ENCODE assay signal across 8 cellular contexts in genomic region chr6:31581511-31582229, GRCh38. TPM values are rescaled to one million over a fixed set of nuclear protein-coding genes. Genes with fewer than 3 reads are reported as not detected.
A peak's percentile ranks its signal among the peaks of the same experiment; 100 is the strongest.
DNase-seq lines count a peak whose midpoint lies in the region; ATAC-seq, FAIRE-seq and TF ChIP-seq lines count a peak whose summit lies in the region.

No MANE protein-coding gene starts in this region.

- no peaks in the 10 kb centered on the region for H3K79me2 ChIP-seq in HepG2 (ENCODE audit: insufficient read depth, low read length)

- peak overlapping the region; percentile 67 to 88 (median 78) for H3K4me3 ChIP-seq in HepG2 (replicated peaks in 1 of 3; ENCODE audit: insufficient read depth in 1 of 3, low read depth in 2 of 3, low read length in 3 of 3)
- H3K4me3 ChIP-seq in tibial nerve = peak overlapping the region; percentile 41 to 80 (median 67)

- peak overlapping the region; percentile 65 for H3K9ac ChIP-seq in HepG2 (ENCODE audit: insufficient read depth, low read depth, low read length)

- H2AFZ ChIP-seq in HepG2 (ENCODE audit: low read length) = peak overlapping the region; percentile 64

- FAIRE-seq in HepG2 (lab: Jason Lieb, UNC) = no peak

- H3K27me3 Mint-ChIP-seq in brain = peaks cover 48% of the 10 kb centered on the region

- no TSS peak for BruUV-seq in HepG2 (replicated peaks; lab: Mats Ljungman, UMichigan)

- 9% methylated on average over 15 of the region's 15 CpGs for WGBS in HepG2 (ENCODE audit: low lambda C conversion rate)
- WGBS in tibial nerve, 2 donors = 33 to 38% methylated on average over 15 of the region's 15 CpGs

- TF ChIP-seq EP300 in HepG2 (IDR thresholded peaks at IDR 0.05; ENCODE audit: low read depth in 2 of 2, low read length in 2 of 2) (no peak), HepG2 (CRISPR knock-in tag; IDR thresholded peaks at IDR 0.05; ENCODE audit: borderline replicate concordance) (no peak), tibial nerve (IDR thresholded peaks at IDR 0.05) (no peak)

- peaks cover 25% of the 10 kb centered on the region for H3K4me1 ChIP-seq in HepG2 (ENCODE audit: insufficient read depth, low read length)
- peaks cover 0 to 19% (median 8%) of the 10 kb centered on the region in 4 donors for H3K4me1 ChIP-seq in tibial nerve

- POLR2A ChIA-PET in HepG2 (lab: Yijun Ruan, JAX) = interaction anchor here (1.2 to 2.8 kb wide), 3 partner anchors 17 to 52 kb away, joined by 3 to 15 read pairs (median 8); partner anchors contain the start of gene DDX39B

- H3K4me3 Mint-ChIP-seq in brain = peak overlapping the region; percentile 95 to 100 (median 97)

- H3K36me3 Mint-ChIP-seq in brain = no peaks in the 10 kb centered on the region

- TF ChIP-seq RAD21 in HepG2 (CRISPR knock-in tag; IDR thresholded peaks at IDR 0.05) = no peak

- no peaks in the 10 kb centered on the region for H3K36me3 ChIP-seq in HepG2 (replicated peaks in 1 of 2; ENCODE audit: control insufficient read depth in 1 of 2, insufficient read depth in 2 of 2, low read length in 2 of 2)
- no peaks in the 10 kb centered on the region for H3K36me3 ChIP-seq in tibial nerve

- peaks cover 8 to 64% of the 10 kb centered on the region in 2 experiments; a peak in 4 of 5 replicates for H3K27me3 ChIP-seq in HepG2 (ENCODE audit: control insufficient read depth in 1 of 2, insufficient read depth in 2 of 2, low read length in 2 of 2)
- no peaks in the 10 kb centered on the region for H3K27me3 ChIP-seq in tibial nerve

- H3K27ac ChIP-seq in HepG2 (ENCODE audit: extremely low read length, insufficient read depth, low read length) (no peak overlapping the region), tibial nerve (peak overlapping the region; percentile 9 to 87 (median 67))

- H3K9me3 ChIP-seq in HepG2 (ENCODE audit: low read length) (no peaks in the 10 kb centered on the region), tibial nerve (no peaks in the 10 kb centered on the region)

- in situ Hi-C loops in HepG2 (cut with HindIII; ENCODE audit: extremely low pct_ligation_motif_present, low pct_unique_long_range_greater_than_20kb) = no loop called here

- peak overlapping the region; percentile 77 to 98 (median 90) for H3K27ac Mint-ChIP-seq in brain

- H3K4me2 ChIP-seq in HepG2 (ENCODE audit: low read depth, low read length) = peak overlapping the region; percentile 99

- intact Hi-C loops in HepG2 (cut with micrococcal nuclease; ENCODE audit: unreplicated experiment) = loop anchor here (1.0 to 5.0 kb wide), 3 partner anchors 17 to 34 kb away; partner anchors contain the start of genes ATP6V1G2 and NFKBIL1

- CTCF ChIA-PET in HepG2 (lab: Yijun Ruan, JAX; ENCODE audit: low intra/inter-chr PET ratio, low total read pairs) = interaction anchor here (1.1 to 3.2 kb wide), 5 partner anchors 15 to 1215 kb away, joined by 3 to 35 read pairs (median 5); partner anchors contain the start of gene NFKBIL1

- TF ChIP-seq POLR2A in HepG2 (IDR thresholded peaks at IDR 0.05; ENCODE audit: insufficient read depth in 1 of 2, low read depth in 2 of 2, low read length in 2 of 2) = no peak
- TF ChIP-seq POLR2A in tibial nerve (IDR thresholded peaks at IDR 0.05) = no peak

- peaks cover 12% of the 10 kb centered on the region for H3K4me1 Mint-ChIP-seq in brain

- ATAC-seq in HepG2 (peak; percentile 26), GM18909 (IDR thresholded peaks at IDR 0.05; ENCODE audit: poor library complexity, unreplicated experiment) (no peak)

- peak; percentile 29 to 36 for DNase-seq in stimulated activated CD4-positive, alpha-beta T cell treated with anti-CD3 and anti-CD28 coated beads, Interleukin-2, amount 100 ng/mL, for 24 hours
- DNase-seq in stimulated activated CD4-positive, alpha-beta T cell treated with anti-CD3 and anti-CD28 coated beads, Interleukin-4, amount 100 ng/mL, for 1 hour = no peak
- DNase-seq in HepG2 (ENCODE audit: low spot score) = no peak
- DNase-seq in tibial nerve (ENCODE audit: low spot score in 2 of 2) = no peak
- no peak for DNase-seq in GM20000 (ENCODE audit: low spot score)
- no peak for DNase-seq in SW 1271 (lab: John Stamatoyannopoulos, UW)

- TF ChIP-seq CTCF in brain (conservative IDR thresholded peaks at IDR 0.05) = no peak
- TF ChIP-seq CTCF in HepG2 (CRISPR knock-in tag; IDR thresholded peaks at IDR 0.05) = 0 out of 2 replicates have a peak, but pooled peaks have one; percentile 14
- no peak for TF ChIP-seq CTCF in tibial nerve (IDR thresholded peaks at IDR 0.05)
- TF ChIP-seq CTCF in GM20000 (IDR thresholded peaks at IDR 0.05; ENCODE audit: extremely low read depth, missing control alignments) = no peak

- no peaks in the 10 kb centered on the region for H3K9me3 Mint-ChIP-seq in brain

- no peaks in the 10 kb centered on the region for H4K20me1 ChIP-seq in HepG2 (ENCODE audit: insufficient read depth, low read length)

RNA-seq across cellular contexts. Expression of gene LTB, which starts 0.6 kb away (rescaled TPM):
- not detected for polyA plus RNA-seq in brain (ENCODE audit: insufficient read depth, low read depth, low replicate concordance)
- total RNA-seq in HepG2 (2016; rRNA removed; fragmentation: Illumina TruSeq; extraction: Trizol) = 0.22 TPM in 1 of 2 replicates, not detected in the other
- not detected in 2 replicates for total RNA-seq in HepG2 (2016; cell fraction: cytosol; rRNA removed; fragmentation: Illumina TruSeq; extraction: Trizol; ENCODE audit: low read depth)
- 0.13 and 0.46 TPM in 2 replicates for total RNA-seq in HepG2 (2016; cell fraction: insoluble cytoplasmic fraction; rRNA removed; fragmentation: Illumina TruSeq; extraction: Trizol)
- not detected in 2 replicates for total RNA-seq in HepG2 (2016; cell fraction: membrane; rRNA removed; fragmentation: Illumina TruSeq; extraction: Trizol)
- not detected in 2 replicates for total RNA-seq in HepG2 (2016; cell fraction: nucleus; rRNA removed; fragmentation: Illumina TruSeq; extraction: Trizol)
- polyA plus RNA-seq in HepG2 (2011; rRNA removed) = 0.09 and 0.30 TPM in 2 replicates
- 0.19 and 0.27 TPM in 2 replicates for polyA plus RNA-seq in HepG2 (2011; cell fraction: cytosol; rRNA removed)
- 0.54 TPM in 1 of 2 replicates, not detected in the other for polyA plus RNA-seq in HepG2 (2011; cell fraction: nucleus; rRNA removed)
- 0.29 TPM in 1 of 2 replicates, not detected in the other for polyA plus RNA-seq in HepG2 (2012)
- 0.15 and 0.16 TPM in 2 replicates for polyA plus RNA-seq in HepG2 (2016; cell fraction: cytosol; fragmentation: Illumina TruSeq; extraction: Trizol; ENCODE audit: low read depth)
- polyA plus RNA-seq in HepG2 (2016; cell fraction: insoluble cytoplasmic fraction; fragmentation: Illumina TruSeq; extraction: Trizol; ENCODE audit: low read depth) = 0.41 TPM in 1 of 2 replicates, not detected in the other
- polyA plus RNA-seq in HepG2 (2016; cell fraction: membrane; fragmentation: Illumina TruSeq; extraction: Trizol; ENCODE audit: low read depth) = 0.20 and 0.23 TPM in 2 replicates
- polyA plus RNA-seq in HepG2 (2016; cell fraction: nucleus; fragmentation: Illumina TruSeq; extraction: Trizol; ENCODE audit: insufficient read depth, low read depth) = not detected in 2 replicates
- polyA minus RNA-seq in HepG2 (2011; rRNA and poly(A)+ RNA removed; ENCODE audit: low replicate concordance) = not detected in 2 replicates
- not detected in 2 replicates for polyA minus RNA-seq in HepG2 (2011; cell fraction: cytosol; rRNA and poly(A)+ RNA removed)
- polyA minus RNA-seq in HepG2 (2011; cell fraction: nucleus; rRNA and poly(A)+ RNA removed) = not detected in 2 replicates
- total RNA-seq in tibial nerve = not detected

RNA-seq across cellular contexts. Expression of gene LST1, which starts 4.4 kb away (rescaled TPM):
- polyA plus RNA-seq in brain (ENCODE audit: insufficient read depth, low read depth, low replicate concordance) (11.2 TPM), HepG2 (2011; rRNA removed) (not detected in 2 replicates)
- total RNA-seq in HepG2 (2016; rRNA removed; fragmentation: Illumina TruSeq; extraction: Trizol) (not detected in 2 replicates), tibial nerve (10 to 100 TPM; 15.7 to 86.5 (median 20.8) TPM)
- total RNA-seq in HepG2 (2016; cell fraction: cytosol; rRNA removed; fragmentation: Illumina TruSeq; extraction: Trizol; ENCODE audit: low read depth) = not detected in 2 replicates
- not detected in 2 replicates for total RNA-seq in HepG2 (2016; cell fraction: insoluble cytoplasmic fraction; rRNA removed; fragmentation: Illumina TruSeq; extraction: Trizol)
- not detected in 2 replicates for total RNA-seq in HepG2 (2016; cell fraction: membrane; rRNA removed; fragmentation: Illumina TruSeq; extraction: Trizol)
- total RNA-seq in HepG2 (2016; cell fraction: nucleus; rRNA removed; fragmentation: Illumina TruSeq; extraction: Trizol) = not detected in 2 replicates
- not detected in 2 replicates for polyA plus RNA-seq in HepG2 (2011; cell fraction: cytosol; rRNA removed)
- polyA plus RNA-seq in HepG2 (2011; cell fraction: nucleus; rRNA removed) = not detected in 2 replicates
- not detected in 2 replicates for polyA plus RNA-seq in HepG2 (2012)
- not detected in 2 replicates for polyA plus RNA-seq in HepG2 (2016; cell fraction: cytosol; fragmentation: Illumina TruSeq; extraction: Trizol; ENCODE audit: low read depth)
- not detected in 2 replicates for polyA plus RNA-seq in HepG2 (2016; cell fraction: insoluble cytoplasmic fraction; fragmentation: Illumina TruSeq; extraction: Trizol; ENCODE audit: low read depth)
- not detected in 2 replicates for polyA plus RNA-seq in HepG2 (2016; cell fraction: membrane; fragmentation: Illumina TruSeq; extraction: Trizol; ENCODE audit: low read depth)
- not detected in 2 replicates for polyA plus RNA-seq in HepG2 (2016; cell fraction: nucleus; fragmentation: Illumina TruSeq; extraction: Trizol; ENCODE audit: insufficient read depth, low read depth)
- polyA minus RNA-seq in HepG2 (2011; rRNA and poly(A)+ RNA removed; ENCODE audit: low replicate concordance) = not detected in 2 replicates
- not detected in 2 replicates for polyA minus RNA-seq in HepG2 (2011; cell fraction: cytosol; rRNA and poly(A)+ RNA removed)
- not detected in 2 replicates for polyA minus RNA-seq in HepG2 (2011; cell fraction: nucleus; rRNA and poly(A)+ RNA removed)

RNA-seq across cellular contexts. Expression of gene TNF, which starts 6.3 kb away (rescaled TPM):
- not detected for polyA plus RNA-seq in brain (ENCODE audit: insufficient read depth, low read depth, low replicate concordance)
- not detected in 2 replicates for total RNA-seq in HepG2 (2016; rRNA removed; fragmentation: Illumina TruSeq; extraction: Trizol)
- not detected in 2 replicates for total RNA-seq in HepG2 (2016; cell fraction: cytosol; rRNA removed; fragmentation: Illumina TruSeq; extraction: Trizol; ENCODE audit: low read depth)
- 0.09 and 0.10 TPM in 2 replicates for total RNA-seq in HepG2 (2016; cell fraction: insoluble cytoplasmic fraction; rRNA removed; fragmentation: Illumina TruSeq; extraction: Trizol)
- total RNA-seq in HepG2 (2016; cell fraction: membrane; rRNA removed; fragmentation: Illumina TruSeq; extraction: Trizol) = 0.15 TPM in 1 of 2 replicates, not detected in the other
- total RNA-seq in HepG2 (2016; cell fraction: nucleus; rRNA removed; fragmentation: Illumina TruSeq; extraction: Trizol) = not detected in 2 replicates
- polyA plus RNA-seq in HepG2 (2011; rRNA removed) = not detected in 2 replicates
- polyA plus RNA-seq in HepG2 (2011; cell fraction: cytosol; rRNA removed) = not detected in 2 replicates
- polyA plus RNA-seq in HepG2 (2011; cell fraction: nucleus; rRNA removed) = not detected in 2 replicates
- polyA plus RNA-seq in HepG2 (2012) = not detected in 2 replicates
- not detected in 2 replicates for polyA plus RNA-seq in HepG2 (2016; cell fraction: cytosol; fragmentation: Illumina TruSeq; extraction: Trizol; ENCODE audit: low read depth)
- not detected in 2 replicates for polyA plus RNA-seq in HepG2 (2016; cell fraction: insoluble cytoplasmic fraction; fragmentation: Illumina TruSeq; extraction: Trizol; ENCODE audit: low read depth)
- not detected in 2 replicates for polyA plus RNA-seq in HepG2 (2016; cell fraction: membrane; fragmentation: Illumina TruSeq; extraction: Trizol; ENCODE audit: low read depth)
- polyA plus RNA-seq in HepG2 (2016; cell fraction: nucleus; fragmentation: Illumina TruSeq; extraction: Trizol; ENCODE audit: insufficient read depth, low read depth) = 0.28 TPM in 1 of 2 replicates, not detected in the other
- 0.26 TPM in 1 of 2 replicates, not detected in the other for polyA minus RNA-seq in HepG2 (2011; rRNA and poly(A)+ RNA removed; ENCODE audit: low replicate concordance)
- not detected in 2 replicates for polyA minus RNA-seq in HepG2 (2011; cell fraction: cytosol; rRNA and poly(A)+ RNA removed)
- polyA minus RNA-seq in HepG2 (2011; cell fraction: nucleus; rRNA and poly(A)+ RNA removed) = not detected in 2 replicates
- total RNA-seq in tibial nerve = not detected

RNA-seq across cellular contexts. Expression of gene LTA, which starts 9.6 kb away (rescaled TPM):
- polyA plus RNA-seq in brain (ENCODE audit: insufficient read depth, low read depth, low replicate concordance) (not detected), HepG2 (2011; rRNA removed) (0.09 TPM in 1 of 2 replicates, not detected in the other)
- total RNA-seq in HepG2 (2016; rRNA removed; fragmentation: Illumina TruSeq; extraction: Trizol) (not detected in 2 replicates), tibial nerve (not detected)
- not detected in 2 replicates for total RNA-seq in HepG2 (2016; cell fraction: cytosol; rRNA removed; fragmentation: Illumina TruSeq; extraction: Trizol; ENCODE audit: low read depth)
- not detected in 2 replicates for total RNA-seq in HepG2 (2016; cell fraction: insoluble cytoplasmic fraction; rRNA removed; fragmentation: Illumina TruSeq; extraction: Trizol)
- not detected in 2 replicates for total RNA-seq in HepG2 (2016; cell fraction: membrane; rRNA removed; fragmentation: Illumina TruSeq; extraction: Trizol)
- not detected in 2 replicates for total RNA-seq in HepG2 (2016; cell fraction: nucleus; rRNA removed; fragmentation: Illumina TruSeq; extraction: Trizol)
- 0.04 TPM in 1 of 2 replicates, not detected in the other for polyA plus RNA-seq in HepG2 (2011; cell fraction: cytosol; rRNA removed)
- 0.09 TPM in 1 of 2 replicates, not detected in the other for polyA plus RNA-seq in HepG2 (2011; cell fraction: nucleus; rRNA removed)
- 0.09 TPM in 1 of 2 replicates, not detected in the other for polyA plus RNA-seq in HepG2 (2012)
- polyA plus RNA-seq in HepG2 (2016; cell fraction: cytosol; fragmentation: Illumina TruSeq; extraction: Trizol; ENCODE audit: low read depth) = not detected in 2 replicates
- not detected in 2 replicates for polyA plus RNA-seq in HepG2 (2016; cell fraction: insoluble cytoplasmic fraction; fragmentation: Illumina TruSeq; extraction: Trizol; ENCODE audit: low read depth)
- not detected in 2 replicates for polyA plus RNA-seq in HepG2 (2016; cell fraction: membrane; fragmentation: Illumina TruSeq; extraction: Trizol; ENCODE audit: low read depth)
- not detected in 2 replicates for polyA plus RNA-seq in HepG2 (2016; cell fraction: nucleus; fragmentation: Illumina TruSeq; extraction: Trizol; ENCODE audit: insufficient read depth, low read depth)
- polyA minus RNA-seq in HepG2 (2011; rRNA and poly(A)+ RNA removed; ENCODE audit: low replicate concordance) = not detected in 2 replicates
- polyA minus RNA-seq in HepG2 (2011; cell fraction: cytosol; rRNA and poly(A)+ RNA removed) = not detected in 2 replicates
- not detected in 2 replicates for polyA minus RNA-seq in HepG2 (2011; cell fraction: nucleus; rRNA and poly(A)+ RNA removed)

RNA-seq across cellular contexts. Expression of gene NCR3, which starts 11.1 kb away (rescaled TPM):
- polyA plus RNA-seq in brain (ENCODE audit: insufficient read depth, low read depth, low replicate concordance) (not detected), HepG2 (2011; rRNA removed) (not detected in 2 replicates)
- total RNA-seq in HepG2 (2016; rRNA removed; fragmentation: Illumina TruSeq; extraction: Trizol) (not detected in 2 replicates), tibial nerve (not detected)
- not detected in 2 replicates for total RNA-seq in HepG2 (2016; cell fraction: cytosol; rRNA removed; fragmentation: Illumina TruSeq; extraction: Trizol; ENCODE audit: low read depth)
- total RNA-seq in HepG2 (2016; cell fraction: insoluble cytoplasmic fraction; rRNA removed; fragmentation: Illumina TruSeq; extraction: Trizol) = not detected in 2 replicates
- not detected in 2 replicates for total RNA-seq in HepG2 (2016; cell fraction: membrane; rRNA removed; fragmentation: Illumina TruSeq; extraction: Trizol)
- total RNA-seq in HepG2 (2016; cell fraction: nucleus; rRNA removed; fragmentation: Illumina TruSeq; extraction: Trizol) = not detected in 2 replicates
- not detected in 2 replicates for polyA plus RNA-seq in HepG2 (2011; cell fraction: cytosol; rRNA removed)
- not detected in 2 replicates for polyA plus RNA-seq in HepG2 (2011; cell fraction: nucleus; rRNA removed)
- not detected in 2 replicates for polyA plus RNA-seq in HepG2 (2012)
- polyA plus RNA-seq in HepG2 (2016; cell fraction: cytosol; fragmentation: Illumina TruSeq; extraction: Trizol; ENCODE audit: low read depth) = not detected in 2 replicates
- polyA plus RNA-seq in HepG2 (2016; cell fraction: insoluble cytoplasmic fraction; fragmentation: Illumina TruSeq; extraction: Trizol; ENCODE audit: low read depth) = not detected in 2 replicates
- not detected in 2 replicates for polyA plus RNA-seq in HepG2 (2016; cell fraction: membrane; fragmentation: Illumina TruSeq; extraction: Trizol; ENCODE audit: low read depth)
- not detected in 2 replicates for polyA plus RNA-seq in HepG2 (2016; cell fraction: nucleus; fragmentation: Illumina TruSeq; extraction: Trizol; ENCODE audit: insufficient read depth, low read depth)
- not detected in 2 replicates for polyA minus RNA-seq in HepG2 (2011; rRNA and poly(A)+ RNA removed; ENCODE audit: low replicate concordance)
- polyA minus RNA-seq in HepG2 (2011; cell fraction: cytosol; rRNA and poly(A)+ RNA removed) = not detected in 2 replicates
- not detected in 2 replicates for polyA minus RNA-seq in HepG2 (2011; cell fraction: nucleus; rRNA and poly(A)+ RNA removed)

Comparison
In these comparisons a context has a peak if more than half of its experiments do, and no peak if none do; other contexts are left out.
1. DNase-seq: peak in stimulated activated CD4-positive, alpha-beta T cell treated with anti-CD3 and anti-CD28 coated beads, Interleukin-2, amount 100 ng/mL, for 24 hours (2 of 2); none in stimulated activated CD4-positive, alpha-beta T cell treated with anti-CD3 and anti-CD28 coated beads, Interleukin-4, amount 100 ng/mL, for 1 hour (single experiment), HepG2 (single experiment), tibial nerve (0 of 2), GM20000 (single experiment) and SW 1271 (0 of 2).
2. RNA of gene LST1, which starts 4.4 kb away (total RNA-seq): 15.7 to 86.5 TPM in tibial nerve; not detected in HepG2; every median in the first group is over 10 times any median in the second.